Comparison of ENCODE assay signal across 10 cellular contexts in the genomic region with DNA sequence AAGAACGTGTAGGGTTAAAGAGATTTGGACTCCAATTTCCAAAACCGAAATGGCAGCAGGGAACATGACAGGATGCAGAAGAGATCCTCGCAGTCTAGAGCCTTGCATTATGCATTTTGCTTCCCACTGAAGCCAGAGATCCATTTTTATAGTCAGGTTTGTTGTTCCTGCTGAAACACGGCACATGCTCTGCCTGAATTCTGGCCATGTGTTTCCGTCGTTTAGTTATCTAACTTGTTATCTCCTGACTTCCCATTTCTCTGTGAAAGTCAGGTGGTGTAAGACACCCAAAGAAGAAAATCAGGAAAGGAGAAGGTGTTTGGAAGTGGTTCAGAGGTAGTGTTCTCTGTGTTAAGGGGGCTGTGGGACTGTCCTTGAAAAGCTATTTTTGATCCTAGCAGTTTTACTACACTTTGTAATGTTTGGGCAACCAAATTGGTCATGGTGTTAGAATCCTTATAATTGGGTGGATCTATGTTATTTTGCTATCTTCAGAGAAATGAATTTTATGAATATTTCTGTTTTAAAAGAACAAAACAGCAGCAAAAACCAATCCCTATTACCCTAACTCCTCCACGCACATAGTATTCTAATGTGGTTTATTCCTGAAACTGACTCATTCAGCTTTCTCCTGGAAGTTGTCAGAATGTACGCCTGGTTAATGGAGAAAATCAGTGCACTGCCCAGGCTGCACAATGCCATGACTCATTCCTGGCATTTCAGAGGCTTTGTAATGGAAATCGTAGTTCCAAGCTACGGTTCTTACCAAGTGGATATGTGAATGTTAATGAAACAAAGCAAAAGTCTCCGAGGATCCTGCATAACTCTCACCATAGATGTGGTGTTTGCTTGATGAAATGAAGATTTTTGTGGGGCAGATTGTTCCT.
A peak's percentile ranks its signal among the peaks of the same experiment; 100 is the strongest.
DNase-seq lines count a peak whose midpoint lies in the region; ATAC-seq and TF ChIP-seq lines count a peak whose summit lies in the region.
"Had no signal": no experiment of that assay in that cellular context is flagged by ENCODE, and none has a peak within 500 bp of the region (broad histone marks: within the 10 kb centered on the region; RNA-seq: fewer than 3 reads in every experiment).

No MANE protein-coding gene starts in this region.

- intact Hi-C loops in CD4-positive, alpha-beta memory T cell (cut with micrococcal nuclease), result no loop called here

- peaks cover 17 to 59% (median 27%) of the 10 kb centered on the region in 3 donors for H3K27me3 Mint-ChIP-seq in immature natural killer cell (ENCODE audit: low read depth in 3 of 3)
- peaks cover 0 to 1% of the 10 kb centered on the region in 2 donors for H3K27me3 Mint-ChIP-seq in CD4-positive, alpha-beta memory T cell
- H3K27me3 Mint-ChIP-seq: activated naive CD8-positive, alpha-beta T cell; B cell had no signal

- TF ChIP-seq CTCF in epithelial cell of esophagus (IDR thresholded peaks at IDR 0.05; ENCODE audit: insufficient read depth, low read depth, low read length, missing control alignments), result no peak

- peaks cover 0 to 2% (median 0%) of the 10 kb centered on the region in 6 donors for H3K9me3 Mint-ChIP-seq in immature natural killer cell
- H3K9me3 Mint-ChIP-seq in CD4-positive, alpha-beta memory T cell, result no peaks in the 10 kb centered on the region

- no peaks in the 10 kb centered on the region for H3K9me3 ChIP-seq in CD4-positive, alpha-beta memory T cell (ENCODE audit: control insufficient read depth in 1 of 2, low read length in 2 of 2)

- ATAC-seq in GM21825 (IDR thresholded peaks at IDR 0.05; ENCODE audit: unreplicated experiment), result no peak

- no peaks in the 10 kb centered on the region for H3K36me3 ChIP-seq in CD4-positive, alpha-beta memory T cell (ENCODE audit: insufficient read depth, low read length)

- CTCF ChIA-PET in CD4-positive, alpha-beta memory T cell (lab: Charles Lee; ENCODE audit: partially characterized antibody), result no interaction called here

- peak; percentile 28 for DNase-seq in 8988T
- peak; percentile 65 for DNase-seq in NCI-H460 (ENCODE audit: extremely low read depth, low read depth)
- DNase-seq in epithelial cell of esophagus (ENCODE audit: low read depth), result peak; percentile 93
- peak; percentile 33 for DNase-seq in middle frontal gyrus (ENCODE audit: extremely low spot score, low spot score)
- no peak for DNase-seq in immature natural killer cell
- no peak for DNase-seq in CD4-positive, alpha-beta memory T cell
- no peak for DNase-seq in NOMO-1 (lab: John Stamatoyannopoulos, UW; ENCODE audit: unreplicated experiment in 2 of 2)

- no peak overlapping the region for H3K4me3 ChIP-seq in epithelial cell of esophagus (ENCODE audit: low read length)
- H3K4me3 ChIP-seq in CD4-positive, alpha-beta memory T cell (ENCODE audit: low read length in 2 of 2), result no peak overlapping the region

- POLR2A ChIA-PET in CD4-positive, alpha-beta memory T cell (lab: Charles Lee; ENCODE audit: partially characterized antibody), result no interaction called here

- no peaks in the 10 kb centered on the region for H3K27me3 ChIP-seq in CD4-positive, alpha-beta memory T cell (ENCODE audit: insufficient read depth, low read length)

- no peak overlapping the region for H3K4me3 Mint-ChIP-seq in immature natural killer cell
- no peak overlapping the region for H3K4me3 Mint-ChIP-seq in CD4-positive, alpha-beta memory T cell
- H3K4me3 Mint-ChIP-seq: activated naive CD8-positive, alpha-beta T cell; B cell had no signal

- H3K27ac ChIP-seq in CD4-positive, alpha-beta memory T cell (ENCODE audit: low read depth, low read length), result no peak overlapping the region

- H3K4me1 ChIP-seq in CD4-positive, alpha-beta memory T cell (ENCODE audit: insufficient read depth, low read length), result no peaks in the 10 kb centered on the region

- peaks cover 0 to 3% (median 0%) of the 10 kb centered on the region in 3 donors for H3K36me3 Mint-ChIP-seq in immature natural killer cell
- no peaks in the 10 kb centered on the region for H3K36me3 Mint-ChIP-seq in CD4-positive, alpha-beta memory T cell
- H3K36me3 Mint-ChIP-seq: activated naive CD8-positive, alpha-beta T cell had no signal

- H3K27ac Mint-ChIP-seq in immature natural killer cell, result no peak overlapping the region
- no peak overlapping the region for H3K27ac Mint-ChIP-seq in CD4-positive, alpha-beta memory T cell
- H3K27ac Mint-ChIP-seq: activated naive CD8-positive, alpha-beta T cell; B cell had no signal

- peaks cover 0 to 1% of the 10 kb centered on the region in 2 donors for H3K4me1 Mint-ChIP-seq in immature natural killer cell
- H3K4me1 Mint-ChIP-seq in CD4-positive, alpha-beta memory T cell, result peaks cover 0 to 3% (median 1%) of the 10 kb centered on the region in 4 donors
- H3K4me1 Mint-ChIP-seq: B cell had no signal

Comparison
In these comparisons a context has a peak if more than half of its experiments do, and no peak if none do; other contexts are left out.
1. DNase-seq: peak in 8988T (single experiment), NCI-H460 (single experiment), epithelial cell of esophagus (single experiment) and middle frontal gyrus (single experiment); none in immature natural killer cell (0 of 3), CD4-positive, alpha-beta memory T cell (0 of 5) and NOMO-1 (0 of 2).